ENCODE assay signal across 1 cellular context in the genomic region with DNA sequence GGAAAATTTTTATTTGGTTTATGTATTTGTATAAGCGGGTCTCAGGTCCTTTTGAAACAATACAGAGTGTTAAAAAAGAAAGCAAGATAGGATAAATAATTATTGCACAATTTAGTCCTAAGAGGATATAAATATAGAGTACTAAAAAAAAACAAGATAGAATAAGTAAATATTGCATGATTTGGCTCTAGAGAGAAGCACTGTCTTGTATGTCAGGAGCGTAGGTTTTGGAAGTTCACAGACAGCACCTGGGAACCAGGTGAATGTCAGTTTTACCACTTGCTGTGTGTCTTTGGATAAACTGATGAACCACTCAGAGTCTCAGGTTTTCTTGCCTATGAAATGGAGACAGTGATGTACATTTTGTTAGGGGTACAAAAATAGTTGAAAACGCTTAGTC.
TF ChIP-seq lines count a peak whose summit lies in the region.

No MANE protein-coding gene starts in this region.

TF ChIP-seq in HepG2, 621 proteins besides CTCF, POLR2A, EP300 and RAD21:
- TF ChIP-seq NKX3-1 (CRISPR knock-in tag; IDR thresholded peaks at IDR 0.05), result no peak
- no peak for TF ChIP-seq JDP2 (CRISPR knock-in tag; IDR thresholded peaks at IDR 0.05; ENCODE audit: borderline replicate concordance)
- TF ChIP-seq, protein P1, sequence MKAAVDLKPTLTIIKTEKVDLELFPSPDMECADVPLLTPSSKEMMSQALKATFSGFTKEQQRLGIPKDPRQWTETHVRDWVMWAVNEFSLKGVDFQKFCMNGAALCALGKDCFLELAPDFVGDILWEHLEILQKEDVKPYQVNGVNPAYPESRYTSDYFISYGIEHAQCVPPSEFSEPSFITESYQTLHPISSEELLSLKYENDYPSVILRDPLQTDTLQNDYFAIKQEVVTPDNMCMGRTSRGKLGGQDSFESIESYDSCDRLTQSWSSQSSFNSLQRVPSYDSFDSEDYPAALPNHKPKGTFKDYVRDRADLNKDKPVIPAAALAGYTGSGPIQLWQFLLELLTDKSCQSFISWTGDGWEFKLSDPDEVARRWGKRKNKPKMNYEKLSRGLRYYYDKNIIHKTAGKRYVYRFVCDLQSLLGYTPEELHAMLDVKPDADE (CRISPR knock-in tag; IDR thresholded peaks at IDR 0.05), result no peak
- TF ChIP-seq NCOA5 (CRISPR knock-in tag; IDR thresholded peaks at IDR 0.05), result no peak
- no peak for TF ChIP-seq HDAC2 (CRISPR knock-in tag; IDR thresholded peaks at IDR 0.05)
- no peak for TF ChIP-seq MAFG (CRISPR knock-in tag; IDR thresholded peaks at IDR 0.05)
- no peak for TF ChIP-seq TEAD3 (CRISPR knock-in tag; optimal IDR thresholded peaks at IDR 0.05; ENCODE audit: borderline replicate concordance)
- no peak for TF ChIP-seq KLF11 (CRISPR knock-in tag; IDR thresholded peaks at IDR 0.05)
